1 cellular context compared by ENCODE assay signal in the genomic region with DNA sequence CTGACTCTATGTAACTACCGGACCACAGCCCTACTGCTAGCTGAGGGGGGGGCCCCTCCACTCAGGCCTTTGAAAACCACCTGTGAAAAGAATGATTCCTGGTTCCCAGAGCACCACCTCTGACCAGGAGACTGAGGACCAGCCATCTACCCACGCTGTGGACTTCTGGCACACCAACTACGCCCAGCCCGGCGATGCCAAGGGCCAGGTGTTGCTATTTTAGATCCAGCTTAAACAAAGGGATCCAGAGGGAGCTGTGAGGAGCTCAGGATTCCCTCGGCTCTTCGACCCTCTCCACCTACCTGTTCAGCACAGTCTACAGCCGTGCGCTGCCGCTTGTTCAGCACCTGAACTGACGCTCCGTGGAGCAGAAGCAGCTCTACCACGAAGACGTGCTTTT.
TF ChIP-seq lines count a peak whose summit lies in the region.

No MANE protein-coding gene starts in this region.

TF ChIP-seq in IMR-90, 13 proteins besides CTCF, POLR2A, EP300 and RAD21:
- TF ChIP-seq FOS (IDR thresholded peaks at IDR 0.05; ENCODE audit: low read depth, low read length) = no peak
- TF ChIP-seq MAFK (IDR thresholded peaks at IDR 0.05; ENCODE audit: low read depth, low read length) = no peak
- TF ChIP-seq BHLHE40 (IDR thresholded peaks at IDR 0.05; ENCODE audit: low read depth, low read length) = no peak
- TF ChIP-seq MXI1 (IDR thresholded peaks at IDR 0.05; ENCODE audit: borderline replicate concordance, low read depth, low read length) = no peak
- TF ChIP-seq USF2 (IDR thresholded peaks at IDR 0.05; ENCODE audit: low read depth, low read length) = no peak
- no peak for TF ChIP-seq CEBPB (IDR thresholded peaks at IDR 0.05; ENCODE audit: low read depth, low read length)
- no peak for TF ChIP-seq RFX5 (IDR thresholded peaks at IDR 0.05; ENCODE audit: low read depth, low read length)
- TF ChIP-seq SMC3 (IDR thresholded peaks at IDR 0.05; ENCODE audit: low read depth, low read length) = no peak
- no peak for TF ChIP-seq NFE2L2 (IDR thresholded peaks at IDR 0.05; ENCODE audit: low read depth, low read length)
- no peak for TF ChIP-seq RCOR1 (IDR thresholded peaks at IDR 0.05; ENCODE audit: insufficient replicate concordance, low read length)
- no peak for TF ChIP-seq MAZ (IDR thresholded peaks at IDR 0.05; ENCODE audit: borderline replicate concordance, low read depth, low read length)
- TF ChIP-seq CHD1 (IDR thresholded peaks at IDR 0.05; ENCODE audit: low read depth, low read length) = no peak
- TF ChIP-seq ELK1 (IDR thresholded peaks at IDR 0.05; ENCODE audit: borderline replicate concordance, low read depth, low read length) = no peak
